Comparison of ENCODE assay signal across 29 cellular contexts in the genomic region with DNA sequence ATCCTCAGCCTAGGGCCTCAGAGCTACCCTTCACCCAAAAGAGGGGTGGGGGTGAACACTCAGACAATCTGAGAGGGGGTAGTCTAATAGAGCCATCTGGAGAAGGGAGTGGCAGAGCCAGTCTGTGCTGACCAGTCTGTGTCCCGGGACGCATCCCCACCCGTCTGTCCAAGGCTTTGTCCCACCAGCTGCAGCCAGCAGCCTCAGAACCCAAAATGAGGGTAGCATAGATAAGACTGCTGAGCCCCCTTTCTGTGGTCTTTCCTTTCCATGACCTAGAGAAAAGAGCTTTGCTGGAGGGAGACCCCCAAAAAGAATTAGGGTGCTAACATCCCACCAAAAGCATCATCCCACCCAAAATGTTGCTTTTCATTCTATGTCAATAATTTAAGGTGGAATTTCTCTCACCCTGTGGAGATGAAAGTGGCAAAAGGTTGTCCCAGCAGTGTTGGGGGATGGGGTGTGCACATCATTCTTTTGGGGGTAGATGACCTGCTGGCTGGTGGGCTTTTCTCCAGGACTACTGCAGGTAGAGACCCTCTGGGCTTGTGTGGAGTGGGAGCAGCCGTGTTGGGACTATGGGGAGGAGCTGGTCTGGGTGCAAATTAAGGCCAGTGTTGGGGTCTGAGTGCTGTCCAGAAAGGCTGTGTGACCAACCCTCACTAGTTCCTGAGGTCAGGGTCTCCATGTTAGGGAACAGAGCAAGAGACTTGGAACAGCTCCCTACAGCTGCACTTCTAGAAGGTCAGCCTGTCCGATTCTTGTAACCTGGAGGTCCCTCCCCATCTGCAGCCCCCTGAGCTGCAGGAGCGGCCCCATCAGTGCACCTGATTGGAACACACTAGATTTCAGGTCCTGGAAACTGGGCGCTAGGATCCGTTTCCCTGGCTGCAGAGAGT. TPM values are rescaled to one million over a fixed set of nuclear protein-coding genes. Genes with fewer than 3 reads are reported as not detected.
DNase-seq lines count a peak whose midpoint lies in the region; ATAC-seq, FAIRE-seq and TF ChIP-seq lines count a peak whose summit lies in the region.
"Had no signal": no experiment of that assay in that cellular context is flagged by ENCODE, and none has a peak within 500 bp of the region (broad histone marks: within the 10 kb centered on the region; RNA-seq: fewer than 3 reads in every experiment).

No MANE protein-coding gene starts in this region.

- no peaks in the 10 kb centered on the region for H3K79me2 ChIP-seq in H1 (ENCODE audit: control insufficient read depth in 1 of 2, insufficient read depth in 2 of 2, low read length in 2 of 2)

- no peak overlapping the region for H2AK5ac ChIP-seq in H1 (ENCODE audit: low read depth, low read length)

- H3K9me3 Mint-ChIP-seq in stimulated activated naive B cell treated with anti-CD40 and anti-IgM and Interleukin-4, amounts not matched to agents 10 μg/mL and 1 μg/mL and 100 μg/mL, for 72 hours, result no peaks in the 10 kb centered on the region
- H3K9me3 Mint-ChIP-seq: activated naive CD8-positive, alpha-beta T cell treated with anti-CD3 and anti-CD28 coated beads for 36 hours; activated T-cell treated with anti-CD3 and anti-CD28 coated beads, Interleukin-2, amount 50 U/mL, for 24 hours; dendritic cell treated with granulocyte-macrophage colony-stimulating factor and Interleukin-4, amounts not matched to agents 40 ng/mL and 50 ng/mL, for 4 days had no signal

- H3K4me1 ChIP-seq in H1 (replicated peaks in 1 of 4; ENCODE audit: control insufficient read depth in 3 of 4, insufficient read depth in 4 of 4, low read length in 3 of 4) (peaks cover 9 to 46% (median 40%) of the 10 kb centered on the region in 4 experiments), stomach (no peaks in the 10 kb centered on the region)
- H3K4me1 ChIP-seq: ascending aorta, esophagus squamous epithelium had no signal

- H3K4ac ChIP-seq in H1 (replicated peaks; ENCODE audit: insufficient read length, low read depth, low read length), result no peak overlapping the region

- peaks cover 4% of the 10 kb centered on the region; the same call in 1 of the 2 replicates for H3K23me2 ChIP-seq in H1 (ENCODE audit: low read depth, low read length)

- no peak overlapping the region for H2BK120ac ChIP-seq in H1 (replicated peaks; ENCODE audit: low read depth, low read length)

- no peak for ATAC-seq in stimulated activated naive B cell treated with anti-CD40 and anti-IgM and Interleukin-4, amounts not matched to agents 10 μg/mL and 1 μg/mL and 100 μg/mL, for 72 hours (replicated peaks)
- ATAC-seq in GM21390 (IDR thresholded peaks at IDR 0.05; ENCODE audit: unreplicated experiment) (no peak), HG02642 (IDR thresholded peaks at IDR 0.05; ENCODE audit: poor library complexity, unreplicated experiment) (no peak), HG03175 (IDR thresholded peaks at IDR 0.05; ENCODE audit: unreplicated experiment) (no peak)
- ATAC-seq: GM12878, sciatic nerve had no signal

- H4K5ac ChIP-seq in H1 (ENCODE audit: insufficient read length, low read depth, low read length), result no peak overlapping the region

- peak overlapping the region in 1 of 2 experiments; percentile 76; a peak in 1 of 4 replicates for H3K4me2 ChIP-seq in H1 (ENCODE audit: insufficient read depth in 1 of 2, low read depth in 2 of 2, low read length in 2 of 2)

- no peak overlapping the region for H4K91ac ChIP-seq in H1 (replicated peaks; ENCODE audit: insufficient read length, low read length)

- H2BK15ac ChIP-seq in H1 (ENCODE audit: low read length), result no peak overlapping the region

- TF ChIP-seq CTCF in WERI-Rb-1 (IDR thresholded peaks at IDR 0.05; ENCODE audit: low read depth, low read length), result no peak
- TF ChIP-seq CTCF in H1 (IDR thresholded peaks at IDR 0.05; ENCODE audit: control extremely low read depth in 1 of 3, insufficient read depth in 1 of 3, low read depth in 1 of 3, low read length in 3 of 3), result no peak
- no peak for TF ChIP-seq CTCF in stomach (IDR thresholded peaks at IDR 0.05)

- peak overlapping the region; percentile 99 for H3K27ac ChIP-seq in WERI-Rb-1
- no peak overlapping the region for H3K27ac ChIP-seq in H1 (ENCODE audit: low read depth, low read length)
- H3K27ac ChIP-seq in stomach, result no peak overlapping the region
- H3K27ac ChIP-seq: ascending aorta, esophagus squamous epithelium, SK-N-MC had no signal

- no peak overlapping the region for H2AFZ ChIP-seq in H1 (ENCODE audit: low read length)

- H3K27me3 ChIP-seq in WERI-Rb-1 (ENCODE audit: insufficient read depth, low read depth, severe bottlenecking) (no peaks in the 10 kb centered on the region), H1 (replicated peaks in 1 of 4; ENCODE audit: control insufficient read depth in 3 of 4, extremely low read depth in 1 of 4, insufficient read depth in 3 of 4, low read length in 3 of 4) (peaks cover 71 to 100% (median 96%) of the 10 kb centered on the region in 4 experiments), stomach (peaks cover 0 to 30% (median 0%) of the 10 kb centered on the region in 3 donors)
- H3K27me3 ChIP-seq: ascending aorta had no signal

- H3K9ac ChIP-seq in H1 (replicated peaks in 1 of 4; ENCODE audit: extremely low read depth in 1 of 4, low read depth in 3 of 4, low read length in 3 of 4), result no peak overlapping the region

- H4K20me1 ChIP-seq in H1 (replicated peaks in 1 of 2; ENCODE audit: control insufficient read depth in 1 of 2, insufficient read depth in 2 of 2, low read length in 2 of 2), result peaks cover 29 to 49% of the 10 kb centered on the region in 2 experiments

- DNase-seq in WERI-Rb-1 (peak; percentile 62), H1 (ENCODE audit: low read depth in 1 of 2, low spot score in 2 of 2) (no peak), medulla oblongata (ENCODE audit: extremely low spot score) (peak; percentile 76), stomach (no peak)
- no peak for DNase-seq in stimulated activated naive B cell treated with anti-CD40 and anti-IgM and Interleukin-4, amounts not matched to agents 10 μg/mL and 1 μg/mL and 100 μg/mL, for 72 hours
- DNase-seq: ACHN; activated CD4-positive, alpha-beta T cell treated with anti-CD3 and anti-CD28 coated beads, Interleukin-2, amount 50 U/mL, for 1 hour; activated CD4-positive, CD25-positive, alpha-beta regulatory T cell; activated gamma-delta T cell; activated naive CD8-positive, alpha-beta T cell treated with anti-CD3 and anti-CD28 coated beads for 36 hours; activated T-cell treated with anti-CD3 and anti-CD28 coated beads, Interleukin-2, amount 50 U/mL, for 24 hours; central memory CD4-positive, alpha-beta T cell; esophagus squamous epithelium; foreskin melanocyte; H9; mammary epithelial cell; NCI-H146; NCI-H524; T-helper 1 cell; trophoblast cell had no signal

- peak overlapping the region; percentile 10 for H3K27ac Mint-ChIP-seq in stimulated activated naive B cell treated with anti-CD40 and anti-IgM and Interleukin-4, amounts not matched to agents 10 μg/mL and 1 μg/mL and 100 μg/mL, for 72 hours
- H3K27ac Mint-ChIP-seq: activated naive CD8-positive, alpha-beta T cell treated with anti-CD3 and anti-CD28 coated beads for 36 hours; activated T-cell treated with anti-CD3 and anti-CD28 coated beads, Interleukin-2, amount 50 U/mL, for 24 hours; dendritic cell treated with granulocyte-macrophage colony-stimulating factor and Interleukin-4, amounts not matched to agents 40 ng/mL and 50 ng/mL, for 4 days; H9; progenitor cell of endocrine pancreas had no signal

- CTCF ChIA-PET in H1 (lab: Charles Lee; ENCODE audit: partially characterized antibody), result interaction anchor here (0.7 to 21.9 kb wide), 9 partner anchors 9 to 55 kb away, joined by 3 to 323 read pairs (median 3); a partner anchor contains a TSS

- no peak overlapping the region for H3K4me3 Mint-ChIP-seq in stimulated activated naive B cell treated with anti-CD40 and anti-IgM and Interleukin-4, amounts not matched to agents 10 μg/mL and 1 μg/mL and 100 μg/mL, for 72 hours
- H3K4me3 Mint-ChIP-seq: activated naive CD8-positive, alpha-beta T cell treated with anti-CD3 and anti-CD28 coated beads for 36 hours; activated T-cell treated with anti-CD3 and anti-CD28 coated beads, Interleukin-2, amount 50 U/mL, for 24 hours; dendritic cell treated with granulocyte-macrophage colony-stimulating factor and Interleukin-4, amounts not matched to agents 40 ng/mL and 50 ng/mL, for 4 days had no signal

- FAIRE-seq in H1 (lab: Jason Lieb, UNC), result no peak
- FAIRE-seq: GM12878 had no signal

- H3K23ac ChIP-seq in H1 (ENCODE audit: insufficient read length), result no peak overlapping the region

- H2BK5ac ChIP-seq in H1 (ENCODE audit: low read depth, low read length), result no peak overlapping the region

- intact Hi-C loops in stomach (cut with DNase I; ENCODE audit: low total_unique reads), result no loop called here

- no peak overlapping the region for H3K18ac ChIP-seq in H1 (ENCODE audit: extremely low read depth, low read length)

- H3K36me3 Mint-ChIP-seq in stimulated activated naive B cell treated with anti-CD40 and anti-IgM and Interleukin-4, amounts not matched to agents 10 μg/mL and 1 μg/mL and 100 μg/mL, for 72 hours, result peaks cover 39 to 42% of the 10 kb centered on the region in 2 donors

- H2BK12ac ChIP-seq in H1 (ENCODE audit: low read depth, low read length), result peak overlapping the region; percentile 14; the same call in 1 of the 2 replicates

- H3K27me3 Mint-ChIP-seq in stimulated activated naive B cell treated with anti-CD40 and anti-IgM and Interleukin-4, amounts not matched to agents 10 μg/mL and 1 μg/mL and 100 μg/mL, for 72 hours, result no peaks in the 10 kb centered on the region
- H3K27me3 Mint-ChIP-seq: activated naive CD8-positive, alpha-beta T cell treated with anti-CD3 and anti-CD28 coated beads for 36 hours; activated T-cell treated with anti-CD3 and anti-CD28 coated beads, Interleukin-2, amount 50 U/mL, for 24 hours had no signal

- no peak for TF ChIP-seq RAD21 in H1 (IDR thresholded peaks at IDR 0.05 in 1 of 2, conservative IDR thresholded peaks at IDR 0.05 in 1 of 2; ENCODE audit: low read depth in 2 of 2, low read length in 2 of 2)

- H2BK20ac ChIP-seq in H1 (ENCODE audit: low read length), result no peak overlapping the region

- no peak overlapping the region for H3K56ac ChIP-seq in H1 (replicated peaks; ENCODE audit: insufficient read length, low read depth, low read length)

- TF ChIP-seq EP300 in H1 (IDR thresholded peaks at IDR 0.05; ENCODE audit: borderline replicate concordance in 1 of 2, low read depth in 2 of 2, low read length in 2 of 2), result no peak
- no peak for TF ChIP-seq EP300 in stomach (IDR thresholded peaks at IDR 0.05)

- H4K8ac ChIP-seq in H1 (ENCODE audit: extremely low read depth, insufficient read depth, low read length), result no peak overlapping the region

- no peak for TF ChIP-seq POLR2A in H1 (IDR thresholded peaks at IDR 0.05; ENCODE audit: control extremely low read depth in 1 of 2, low read depth in 2 of 2, low read length in 2 of 2)
- no peak for TF ChIP-seq POLR2A in stomach (IDR thresholded peaks at IDR 0.05)

- 69% methylated on average over 8 of the region's 8 CpGs; no CpG with 5 or more reads in 1 of the 2 experiments for WGBS in H1 (ENCODE audit: extremely low coverage in 1 of 2, insufficient coverage in 1 of 2, insufficient read length in 1 of 2, insufficient replicate concordance in 2 of 2, low coverage in 1 of 2, low lambda C conversion rate in 2 of 2, missing lambda C conversion rate in 1 of 2), 2 experiments
- WGBS in stomach, 5 donors, result 91 to 98% (median 94%) methylated on average over 7 to 8 of the region's 8 CpGs

- H3K9me3 ChIP-seq in WERI-Rb-1 (ENCODE audit: severe bottlenecking) (peaks cover 7% of the 10 kb centered on the region), H1 (ENCODE audit: insufficient read depth in 2 of 2, low read depth in 1 of 2, low read length in 1 of 2) (no peaks in the 10 kb centered on the region), stomach (no peaks in the 10 kb centered on the region)
- H3K9me3 ChIP-seq: ascending aorta, esophagus squamous epithelium had no signal

- H3K4me3 ChIP-seq in WERI-Rb-1 (ENCODE audit: low read depth, low read length) (no peak overlapping the region), H1 (ENCODE audit: extremely low read depth in 1 of 4, insufficient read depth in 2 of 4, low read depth in 3 of 4, low read length in 4 of 4) (no peak overlapping the region; a peak in 1 of 8 replicates), stomach (no peak overlapping the region)
- H3K4me3 ChIP-seq: ascending aorta, esophagus squamous epithelium, GM12878, SK-N-MC had no signal

- H3K36me3 ChIP-seq in WERI-Rb-1 (peaks cover 42% of the 10 kb centered on the region), H1 (ENCODE audit: control insufficient read depth in 2 of 4, insufficient read depth in 4 of 4, low read length in 3 of 4) (peaks cover 0 to 21% (median 9%) of the 10 kb centered on the region in 4 experiments; a peak in 6 of 8 replicates), stomach (peaks cover 35 to 76% (median 72%) of the 10 kb centered on the region in 4 donors)

- H3K79me1 ChIP-seq in H1 (ENCODE audit: low read depth, low read length), result no peaks in the 10 kb centered on the region

- no peak overlapping the region for H3K14ac ChIP-seq in H1 (ENCODE audit: insufficient read length)

- POLR2A ChIA-PET in H1 (lab: Charles Lee; ENCODE audit: partially characterized antibody), result interaction anchor here (0.6 to 13.1 kb wide), 9 partner anchors 10 to 129 kb away, joined by 3 to 92 read pairs (median 5); a partner anchor contains a TSS

- H3K4me1 Mint-ChIP-seq in stimulated activated naive B cell treated with anti-CD40 and anti-IgM and Interleukin-4, amounts not matched to agents 10 μg/mL and 1 μg/mL and 100 μg/mL, for 72 hours, result no peaks in the 10 kb centered on the region
- H3K4me1 Mint-ChIP-seq: activated naive CD8-positive, alpha-beta T cell treated with anti-CD3 and anti-CD28 coated beads for 36 hours had no signal

RNA-seq across cellular contexts. Expression of a gene that starts 19.9 kb away (rescaled TPM):
- total RNA-seq in H1 (2021; fragmentation: NEBNext Ultra II Directional; extraction: Animal tissue kit (Norgen Biotek cat#: 25700)), result 60.5 and 62.3 TPM in 2 replicates
- polyA plus RNA-seq in H1 (2011; rRNA removed) (58.3 and 71.9 TPM in 2 replicates), stomach (10 to 100 TPM; 41.0 to 59.3 (median 49.7) TPM)
- 58.0 TPM for polyA plus RNA-seq in H1 (2011; cell fraction: cytosol; rRNA removed)
- 74.2 TPM for polyA plus RNA-seq in H1 (2011; cell fraction: nucleus; rRNA removed)
- 68.0 to 83.5 TPM (median 73.0 TPM) in 4 replicates for polyA plus RNA-seq in H1 (2012, experiment 1 of 2)
- 109 TPM for polyA plus RNA-seq in H1 (2012, experiment 2 of 2)
- 42.4 TPM for polyA plus RNA-seq in H1 (2013, experiment 1 of 2)
- 41.2 TPM for polyA plus RNA-seq in H1 (2013, experiment 2 of 2)
- 36.2 and 46.0 TPM in 2 replicates for polyA minus RNA-seq in H1 (2011; rRNA and poly(A)+ RNA removed)
- polyA minus RNA-seq in H1 (2011; cell fraction: cytosol; rRNA and poly(A)+ RNA removed), result 21.1 TPM
- polyA minus RNA-seq in H1 (2011; cell fraction: nucleus; rRNA and poly(A)+ RNA removed), result 14.4 TPM
- 10 to 100 TPM in 3 of 5 donors, 1 to 10 TPM in 1, under 1 TPM in 1; 0.58 to 28.3 (median 10.1) TPM for total RNA-seq in stomach

RNA-seq across cellular contexts. Expression of a gene that starts 29.6 kb away (rescaled TPM):
- 3.1 and 4.0 TPM in 2 replicates for total RNA-seq in H1 (2021; fragmentation: NEBNext Ultra II Directional; extraction: Animal tissue kit (Norgen Biotek cat#: 25700))
- polyA plus RNA-seq in H1 (2011; rRNA removed) (5.2 and 7.2 TPM in 2 replicates), stomach (10 to 100 TPM in 2 of 3 donors, 1 to 10 TPM in 1; 6.3 to 12.1 (median 10.6) TPM)
- polyA plus RNA-seq in H1 (2011; cell fraction: cytosol; rRNA removed), result 5.2 TPM
- polyA plus RNA-seq in H1 (2011; cell fraction: nucleus; rRNA removed), result 7.3 TPM
- polyA plus RNA-seq in H1 (2012, experiment 1 of 2), result 2.0 to 3.8 TPM (median 3.4 TPM) in 4 replicates
- polyA plus RNA-seq in H1 (2012, experiment 2 of 2), result 3.0 TPM
- polyA plus RNA-seq in H1 (2013, experiment 1 of 2), result 5.4 TPM
- 5.6 TPM for polyA plus RNA-seq in H1 (2013, experiment 2 of 2)
- 2.1 and 4.0 TPM in 2 replicates for polyA minus RNA-seq in H1 (2011; rRNA and poly(A)+ RNA removed)
- 3.6 TPM for polyA minus RNA-seq in H1 (2011; cell fraction: cytosol; rRNA and poly(A)+ RNA removed)
- 3.3 TPM for polyA minus RNA-seq in H1 (2011; cell fraction: nucleus; rRNA and poly(A)+ RNA removed)
- total RNA-seq in stomach, result 10 to 100 TPM in 4 of 5 donors, 1 to 10 TPM in 1; 5.5 to 22.8 (median 13.9) TPM

RNA-seq across cellular contexts. Expression of a gene that starts 50.7 kb away (rescaled TPM):
- total RNA-seq in H1 (2021; fragmentation: NEBNext Ultra II Directional; extraction: Animal tissue kit (Norgen Biotek cat#: 25700)), result 20.5 and 21.1 TPM in 2 replicates
- polyA plus RNA-seq in H1 (2011; rRNA removed) (14.9 and 23.1 TPM in 2 replicates), stomach (10 to 100 TPM in 2 of 3 donors, 1 to 10 TPM in 1; 6.0 to 21.4 (median 20.1) TPM)
- 14.8 TPM for polyA plus RNA-seq in H1 (2011; cell fraction: cytosol; rRNA removed)
- polyA plus RNA-seq in H1 (2011; cell fraction: nucleus; rRNA removed), result 24.5 TPM
- polyA plus RNA-seq in H1 (2012, experiment 1 of 2), result 12.1 to 19.7 TPM (median 18.6 TPM) in 4 replicates
- polyA plus RNA-seq in H1 (2012, experiment 2 of 2), result 20.0 TPM
- polyA plus RNA-seq in H1 (2013, experiment 1 of 2), result 19.0 TPM
- polyA plus RNA-seq in H1 (2013, experiment 2 of 2), result 22.2 TPM
- 17.4 and 19.9 TPM in 2 replicates for polyA minus RNA-seq in H1 (2011; rRNA and poly(A)+ RNA removed)
- polyA minus RNA-seq in H1 (2011; cell fraction: cytosol; rRNA and poly(A)+ RNA removed), result 16.5 TPM
- polyA minus RNA-seq in H1 (2011; cell fraction: nucleus; rRNA and poly(A)+ RNA removed), result 10.8 TPM
- 100 to 1,000 TPM in 1 of 5 donors, 10 to 100 TPM in 3, 1 to 10 TPM in 1; 9.0 to 200 (median 24.1) TPM for total RNA-seq in stomach

Comparison
In these comparisons a context has a peak if more than half of its experiments do, and no peak if none do; other contexts are left out.
1. DNase-seq: peak in WERI-Rb-1 (single experiment) and medulla oblongata (single experiment); none in H1 (0 of 2), stimulated activated naive B cell treated with anti-CD40 and anti-IgM and Interleukin-4, amounts not matched to agents 10 μg/mL and 1 μg/mL and 100 μg/mL, for 72 hours (single experiment) and stomach (single experiment).